1 cellular context compared by ENCODE assay signal in the genomic region with DNA sequence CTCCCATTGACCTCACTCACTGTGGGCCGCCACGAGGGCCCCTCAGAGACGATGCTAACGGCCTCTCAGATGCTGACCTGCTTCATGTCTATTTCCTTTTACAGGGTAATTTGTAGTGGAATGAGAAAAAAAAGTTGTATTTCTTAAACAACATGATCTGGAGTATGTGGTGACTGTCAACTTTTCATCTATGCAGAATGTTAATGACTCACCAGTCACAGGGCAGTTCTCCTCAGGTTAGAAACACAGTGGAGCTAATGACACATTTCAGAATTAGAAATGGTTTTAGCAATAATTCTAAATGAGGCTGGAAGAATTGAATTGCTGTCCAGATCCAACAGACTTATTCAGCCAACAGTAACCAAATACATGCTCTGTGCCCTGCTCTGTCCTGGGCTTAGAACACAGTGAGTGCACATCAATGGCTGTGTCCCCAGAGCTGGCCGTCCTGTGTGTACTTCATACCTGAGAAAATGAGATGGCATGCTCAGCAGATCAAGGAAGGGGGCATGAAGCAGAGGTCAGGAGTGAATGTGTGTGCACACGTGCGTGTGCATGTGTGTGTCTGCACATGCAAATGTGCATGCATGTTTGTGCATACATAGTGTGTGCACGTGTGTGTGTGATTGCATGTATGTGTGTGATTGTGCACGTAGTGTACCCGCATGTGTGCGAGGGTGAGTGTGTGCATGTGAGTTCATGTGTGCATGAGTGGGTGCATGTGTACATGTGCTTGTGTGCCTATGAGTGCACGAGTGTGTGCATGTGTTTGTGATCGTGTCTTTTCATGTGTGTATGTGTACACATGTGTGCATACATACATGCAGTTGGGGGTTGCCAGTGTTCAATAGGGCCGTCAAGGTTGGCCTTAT.
TF ChIP-seq lines count a peak whose summit lies in the region.

No MANE protein-coding gene starts in this region.

TF ChIP-seq in H1, 55 proteins besides CTCF, POLR2A, EP300 and RAD21 (continued from another document):
- TF ChIP-seq, protein P1, sequence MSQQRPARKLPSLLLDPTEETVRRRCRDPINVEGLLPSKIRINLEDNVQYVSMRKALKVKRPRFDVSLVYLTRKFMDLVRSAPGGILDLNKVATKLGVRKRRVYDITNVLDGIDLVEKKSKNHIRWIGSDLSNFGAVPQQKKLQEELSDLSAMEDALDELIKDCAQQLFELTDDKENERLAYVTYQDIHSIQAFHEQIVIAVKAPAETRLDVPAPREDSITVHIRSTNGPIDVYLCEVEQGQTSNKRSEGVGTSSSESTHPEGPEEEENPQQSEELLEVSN (IDR thresholded peaks at IDR 0.05): no peak
- TF ChIP-seq SIRT6 (IDR thresholded peaks at IDR 0.05; ENCODE audit: low read length) (no peak), SIX5 (IDR thresholded peaks at IDR 0.05; ENCODE audit: low read depth, low read length) (no peak), SUZ12 (IDR thresholded peaks at IDR 0.05; ENCODE audit: low read length) (no peak)
